Comparison of ENCODE assay signal across 8 cellular contexts in the genomic region with DNA sequence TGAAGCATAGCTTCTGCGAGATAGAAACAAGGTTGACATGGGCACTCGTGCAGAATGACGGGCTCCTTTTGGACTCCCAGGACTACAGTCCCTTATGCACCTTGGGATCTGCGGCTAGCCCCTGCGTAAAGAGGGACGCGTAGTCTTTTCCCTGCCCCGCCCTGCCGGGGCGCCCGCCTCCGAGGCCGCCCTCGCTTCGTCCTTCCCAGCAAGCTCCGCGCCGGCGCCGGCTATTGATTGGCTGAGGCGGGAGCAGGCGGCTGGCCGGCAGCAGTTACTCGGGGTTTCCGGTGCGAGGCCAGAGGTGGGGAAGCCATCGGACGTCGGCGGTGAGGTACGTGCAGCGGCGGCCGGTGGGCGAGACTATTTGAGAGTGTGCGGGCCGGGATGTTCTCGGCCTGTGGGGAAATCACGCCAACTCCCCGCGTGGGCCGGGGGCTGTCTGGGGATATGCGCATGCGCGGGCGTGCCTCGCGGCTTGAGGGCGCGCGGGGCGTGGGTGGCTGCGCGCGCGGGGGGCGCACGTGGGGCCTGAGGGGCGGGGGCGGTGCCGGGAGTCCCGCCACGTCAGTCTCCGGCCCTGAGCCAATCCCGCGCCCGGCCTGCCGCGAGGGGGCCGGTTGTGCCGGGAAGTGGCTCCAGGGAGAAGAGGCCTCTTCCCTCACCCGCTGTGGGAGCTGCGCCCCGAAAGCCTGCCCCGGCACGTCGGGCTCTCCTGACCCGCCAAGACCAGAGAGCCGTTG. TPM values are rescaled to one million over a fixed set of nuclear protein-coding genes. Genes with fewer than 3 reads are reported as not detected.
A peak's percentile ranks its signal among the peaks of the same experiment; 100 is the strongest.
DNase-seq lines count a peak whose midpoint lies in the region; ATAC-seq and TF ChIP-seq lines count a peak whose summit lies in the region.

Gene TXLNA (plus strand): TSS at position 233 of the 743 bp plus-strand sequence. CDS start 671 bp downstream, outside the sequence.

- intact Hi-C loops in left colon (cut with DNase I, micrococcal nuclease) = no loop called here

- peak; percentile 87 for ATAC-seq in HG03432 (IDR thresholded peaks at IDR 0.05; ENCODE audit: unreplicated experiment)
- peak; percentile 92 for ATAC-seq in left colon

- peak; percentile 94 for TF ChIP-seq POLR2A in GM19193 (IDR thresholded peaks at IDR 0.05; ENCODE audit: extremely low read depth, insufficient read depth, insufficient read length)

- DNase-seq in Ammon's horn (ENCODE audit: low spot score) (peak; percentile 92), NCI-H510A treated with DMSO at 0.1 percent for 48 hours (lab: John Stamatoyannopoulos, UW) (peak; percentile 85), left colon (peak; percentile 95 to 97)
- peak; percentile 89 to 92 for DNase-seq in activated CD4-positive, alpha-beta T cell treated with anti-CD3 and anti-CD28 coated beads for 4 hours
- peak; percentile 93 for DNase-seq in stimulated activated CD4-positive, alpha-beta T cell treated with anti-CD3 and anti-CD28 coated beads, Interleukin-1b, Interleukin-23, amount 100 ng/mL, for 48 hours

- peak within 1 kb of the TSS; percentile 98 for H3K27ac ChIP-seq in cingulate gyrus (ENCODE audit: low read depth, low read length)

RNA-seq across cellular contexts. Expression of gene TXLNA, which starts in this region (rescaled TPM):
- 10 to 100 TPM; 34.5 to 37.6 TPM for total RNA-seq in left colon

Comparison
In these comparisons a context has a peak if more than half of its experiments do, and no peak if none do; other contexts are left out.
1. Peak in every context shown above with its lines: DNase-seq, ATAC-seq and H3K27ac ChIP-seq.